8 cellular contexts compared by ENCODE assay signal in the genomic region with DNA sequence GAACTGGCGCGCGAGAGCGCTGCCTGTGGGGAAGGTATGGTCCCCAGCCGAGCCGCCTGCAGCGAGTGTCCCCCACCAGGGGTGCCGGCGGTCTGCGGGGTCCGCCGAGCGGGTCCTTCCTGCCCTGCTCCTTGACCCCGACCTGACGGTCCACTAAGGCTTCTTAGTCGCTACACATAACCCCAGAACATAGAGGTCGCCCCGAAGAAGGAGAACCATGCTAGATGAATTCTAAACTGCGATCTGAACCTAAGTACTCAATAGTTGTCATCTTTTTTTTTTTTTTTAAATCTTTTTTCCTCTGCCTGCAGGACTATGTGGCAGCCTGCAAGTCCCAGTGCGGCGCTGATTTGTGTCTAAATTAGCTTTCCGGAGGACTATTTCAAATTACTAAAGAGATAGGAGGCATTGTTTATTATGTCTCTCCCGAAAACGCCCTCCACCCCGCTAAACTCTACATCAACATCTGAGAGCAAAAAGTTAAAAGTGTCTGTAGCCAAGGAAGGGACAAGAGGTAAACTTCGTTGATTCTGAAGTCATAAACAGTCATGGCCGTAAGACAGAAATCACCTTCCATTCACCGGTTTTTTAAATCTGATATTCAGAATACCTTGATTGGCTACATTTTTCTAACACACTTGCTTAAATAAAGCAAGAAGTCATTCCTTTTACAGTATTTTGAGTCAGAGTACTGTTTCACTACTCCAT. TPM values are rescaled to one million over a fixed set of nuclear protein-coding genes. Genes with fewer than 3 reads are reported as not detected.
DNase-seq lines count a peak whose midpoint lies in the region; ATAC-seq and TF ChIP-seq lines count a peak whose summit lies in the region.

No MANE protein-coding gene starts in this region.

- peak overlapping the region; percentile 91 for H3K4me2 ChIP-seq in neural progenitor cell

- no peaks in the 10 kb centered on the region for H3K36me3 Mint-ChIP-seq in neural progenitor cell

- no peaks in the 10 kb centered on the region for H3K27me3 ChIP-seq in neural progenitor cell

- no peaks in the 10 kb centered on the region for H3K36me3 ChIP-seq in neural progenitor cell

- H3K27ac Mint-ChIP-seq in neural progenitor cell, result peak overlapping the region; percentile 54

- peaks cover 7% of the 10 kb centered on the region for H3K4me1 Mint-ChIP-seq in neural progenitor cell

- no peaks in the 10 kb centered on the region for H3K79me2 ChIP-seq in neural progenitor cell (ENCODE audit: low read depth)

- ATAC-seq in HG03064 (IDR thresholded peaks at IDR 0.05; ENCODE audit: low read depth, unreplicated experiment) (peak; percentile 1), esophagus mucosa (peak; percentile 14), GM18505 (IDR thresholded peaks at IDR 0.05; ENCODE audit: unreplicated experiment) (no peak)

- H4K20me1 ChIP-seq in neural progenitor cell (ENCODE audit: low read depth), result no peaks in the 10 kb centered on the region

- peak overlapping the region; percentile 93 for H3K4me3 Mint-ChIP-seq in neural progenitor cell

- no peaks in the 10 kb centered on the region for H3K9me3 Mint-ChIP-seq in neural progenitor cell

- H3K9ac ChIP-seq in neural progenitor cell, result no peak overlapping the region

- H3K4me3 ChIP-seq in neural progenitor cell, result peak overlapping the region; percentile 66

- peaks cover 3% of the 10 kb centered on the region for H3F3A ChIP-seq in neural progenitor cell (ENCODE audit: low read depth)

- no peak overlapping the region for H3K27ac ChIP-seq in neural progenitor cell

- peak; percentile 2 for DNase-seq in stimulated activated CD4-positive, alpha-beta T cell treated with anti-CD3 and anti-CD28 coated beads, Interleukin-4, amount 100 ng/mL, for 1 hour
- no peak for DNase-seq in stimulated activated CD4-positive, alpha-beta T cell treated with anti-CD3 and anti-CD28 coated beads, Interleukin-15, amount 100 ng/mL, for 24 hours
- peak; percentile 24 for DNase-seq in SW480 (ENCODE audit: low spot score)
- DNase-seq in neural progenitor cell (ENCODE audit: low spot score), result peak; percentile 13
- no peak for DNase-seq in NCI-H1092 (lab: John Stamatoyannopoulos, UW)

- no peak for TF ChIP-seq CTCF in neural progenitor cell (IDR thresholded peaks at IDR 0.05)

- no peaks in the 10 kb centered on the region for H3K4me1 ChIP-seq in neural progenitor cell

- peaks cover 7% of the 10 kb centered on the region for H3K27me3 Mint-ChIP-seq in neural progenitor cell (ENCODE audit: insufficient read depth, low read depth)

- H3K9me3 ChIP-seq in neural progenitor cell (ENCODE audit: low read depth), result no peaks in the 10 kb centered on the region

- H2AFZ ChIP-seq in neural progenitor cell (replicated peaks), result peak overlapping the region; percentile 94

- no peak for TF ChIP-seq POLR2A in GM18505 (IDR thresholded peaks at IDR 0.05; ENCODE audit: borderline replicate concordance, extremely low read depth, insufficient read depth, insufficient read length)

RNA-seq across cellular contexts. Expression of gene AXDND1, which starts 0.5 kb away (rescaled TPM):
- total RNA-seq in esophagus mucosa (not detected), neural progenitor cell (ENCODE audit: low replicate concordance) (0.30 and 0.77 TPM in 2 replicates)

Comparison
In these comparisons a context has a peak if more than half of its experiments do, and no peak if none do; other contexts are left out.
1. DNase-seq: peak in stimulated activated CD4-positive, alpha-beta T cell treated with anti-CD3 and anti-CD28 coated beads, Interleukin-4, amount 100 ng/mL, for 1 hour (single experiment), SW480 (single experiment) and neural progenitor cell (single experiment); none in stimulated activated CD4-positive, alpha-beta T cell treated with anti-CD3 and anti-CD28 coated beads, Interleukin-15, amount 100 ng/mL, for 24 hours (single experiment) and NCI-H1092 (single experiment).